ENCODE assay signal across 1 cellular context in the genomic region with DNA sequence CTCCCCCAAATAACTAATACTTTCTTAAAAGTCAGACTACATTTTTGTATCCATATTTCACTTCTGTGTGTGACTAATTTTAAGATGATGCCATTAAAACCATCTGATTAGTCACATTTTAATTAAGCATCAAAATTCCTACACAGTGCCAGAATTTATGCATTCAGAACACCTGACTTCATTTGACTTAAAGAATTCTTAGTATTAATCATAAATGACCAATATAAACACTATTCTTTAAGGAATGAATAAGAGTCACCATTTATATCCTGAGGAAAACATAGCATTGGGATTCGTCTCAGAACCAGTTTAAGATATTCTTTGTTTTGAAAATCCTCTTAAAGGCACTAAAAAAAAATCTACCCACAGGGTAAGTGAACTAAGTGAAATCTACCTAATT.
TF ChIP-seq lines count a peak whose summit lies in the region.

No MANE protein-coding gene starts in this region.

TF ChIP-seq in endothelial cell of umbilical vein, 7 proteins besides CTCF, POLR2A, EP300 and RAD21:
- TF ChIP-seq GATA2 (IDR thresholded peaks at IDR 0.05; ENCODE audit: insufficient read depth, insufficient read length, low read depth, low read length), result no peak
- TF ChIP-seq FOS (IDR thresholded peaks at IDR 0.05; ENCODE audit: borderline replicate concordance, insufficient read depth, low read length), result no peak
- TF ChIP-seq, protein P1, sequence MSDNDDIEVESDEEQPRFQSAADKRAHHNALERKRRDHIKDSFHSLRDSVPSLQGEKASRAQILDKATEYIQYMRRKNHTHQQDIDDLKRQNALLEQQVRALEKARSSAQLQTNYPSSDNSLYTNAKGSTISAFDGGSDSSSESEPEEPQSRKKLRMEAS (IDR thresholded peaks at IDR 0.05; ENCODE audit: insufficient read depth, insufficient read length), result no peak
- no peak for TF ChIP-seq POLR2AphosphoS5 (IDR thresholded peaks at IDR 0.05; ENCODE audit: insufficient read depth, low read depth, low read length)
- no peak for TF ChIP-seq EZH2 (IDR thresholded peaks at IDR 0.05; ENCODE audit: borderline replicate concordance, low read depth, low read length, severe bottlenecking)
- no peak for TF ChIP-seq JUN (IDR thresholded peaks at IDR 0.05; ENCODE audit: borderline replicate concordance, insufficient read depth, insufficient read length, low read depth)
- TF ChIP-seq MYC (IDR thresholded peaks at IDR 0.05; ENCODE audit: low read depth, low read length), result no peak
TF ChIP-seq in endothelial cell of umbilical vein: peak in this region for 0.
